15 cellular contexts compared by ENCODE assay signal in the genomic region with DNA sequence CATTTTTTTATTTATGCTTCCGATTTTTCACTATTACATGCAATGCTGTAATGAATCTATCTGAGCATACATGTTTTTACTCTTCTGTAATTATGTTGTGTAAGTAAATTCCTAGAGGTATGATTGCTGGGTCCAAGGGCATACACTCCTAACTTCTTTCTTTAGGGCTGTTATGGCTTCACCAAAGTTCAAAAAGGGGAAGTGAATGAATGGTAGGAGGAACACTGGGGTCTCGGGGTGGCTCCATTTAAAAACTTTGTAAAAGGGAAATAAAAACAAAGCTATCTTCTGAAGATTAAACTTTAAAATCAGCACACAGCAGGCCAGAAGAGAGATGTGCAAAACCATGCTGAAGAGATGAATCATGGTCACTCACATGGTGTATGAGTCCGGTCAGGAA.
DNase-seq lines count a peak whose midpoint lies in the region; ATAC-seq, FAIRE-seq and TF ChIP-seq lines count a peak whose summit lies in the region.
"Had no signal": no experiment of that assay in that cellular context is flagged by ENCODE, and none has a peak within 500 bp of the region (broad histone marks: within the 10 kb centered on the region; RNA-seq: fewer than 3 reads in every experiment).

No MANE protein-coding gene starts in this region.

- peaks cover 12% of the 10 kb centered on the region for H3K9me3 Mint-ChIP-seq in astrocyte (ENCODE audit: unreplicated experiment)

- H3K4me2 ChIP-seq in BLaER1 treated with 17β-estradiol and CSF1 and Interleukin-3, amounts not matched to agents 10 nM and 100 nM: peak overlapping the region in 8 of 11 experiments; percentile 12 to 72 (median 26); a peak in 13 of 22 replicates
- H3K4me2 ChIP-seq in IMR-90 (ENCODE audit: low read depth, low read length) (no peak overlapping the region), astrocyte (ENCODE audit: low read length) (no peak overlapping the region)

- no peak overlapping the region for H3K27ac Mint-ChIP-seq in astrocyte (ENCODE audit: unreplicated experiment)

- TF ChIP-seq RAD21 in IMR-90 (IDR thresholded peaks at IDR 0.05; ENCODE audit: low read length): no peak

- no peaks in the 10 kb centered on the region; a peak in 1 of 4 replicates for H3K79me1 ChIP-seq in IMR-90 (ENCODE audit: low read depth in 1 of 2, low read length in 2 of 2)

- H4K20me1 ChIP-seq in BLaER1 treated with 17β-estradiol and CSF1 and Interleukin-3, amounts not matched to agents 10 nM and 100 nM: peaks cover 0 to 11% (median 0%) of the 10 kb centered on the region in 11 experiments; a peak in 3 of 22 replicates
- no peaks in the 10 kb centered on the region for H4K20me1 ChIP-seq in IMR-90 (ENCODE audit: insufficient read depth, low read length)
- H4K20me1 ChIP-seq in astrocyte (ENCODE audit: insufficient read depth, low read length): no peaks in the 10 kb centered on the region

- FAIRE-seq in astrocyte (lab: Jason Lieb, UNC): no peak
- FAIRE-seq: HepG2 had no signal

- peak overlapping the region in 1 of 2 experiments; percentile 8; a peak in 2 of 4 replicates for H4K8ac ChIP-seq in IMR-90 (ENCODE audit: low read depth in 2 of 2, low read length in 2 of 2)

- H3K27ac ChIP-seq in BLaER1 treated with 17β-estradiol and CSF1 and Interleukin-3, amounts not matched to agents 10 nM and 100 nM: no peak overlapping the region
- H3K27ac ChIP-seq in IMR-90 (ENCODE audit: insufficient read depth, low read length) (no peak overlapping the region), astrocyte (ENCODE audit: low read depth, low read length) (peak overlapping the region; percentile 32), thyroid gland (no peak overlapping the region)
- H3K27ac ChIP-seq: SJCRH30 had no signal

- peaks cover 8% of the 10 kb centered on the region for H3K9me1 ChIP-seq in IMR-90 (ENCODE audit: insufficient read depth, low read length)

- CTCF ChIA-PET in IMR-90 (lab: Yijun Ruan, JAX): no interaction called here

- dilution Hi-C loops in IMR-90 (cut with HindIII; ENCODE audit: low sequenced_read_pairs, unreplicated experiment): no loop called here

- H2AFZ ChIP-seq in IMR-90 (replicated peaks; ENCODE audit: low read length, poor library complexity): peak overlapping the region; percentile 16
- H2AFZ ChIP-seq in astrocyte (ENCODE audit: low read depth, low read length): peak overlapping the region; percentile 19

- no peak overlapping the region for H3K9ac ChIP-seq in BLaER1 treated with 17β-estradiol and CSF1 and Interleukin-3, amounts not matched to agents 10 nM and 100 nM
- H3K9ac ChIP-seq in IMR-90 (ENCODE audit: low read depth, low read length) (no peak overlapping the region), astrocyte (ENCODE audit: low read length) (peak overlapping the region; percentile 4)

- no peaks in the 10 kb centered on the region for H3K79me2 ChIP-seq in astrocyte (ENCODE audit: insufficient read depth, low read length)

- peaks cover 20 to 44% (median 31%) of the 10 kb centered on the region in 10 experiments for H3K4me1 ChIP-seq in BLaER1 treated with 17β-estradiol and CSF1 and Interleukin-3, amounts not matched to agents 10 nM and 100 nM
- H3K4me1 ChIP-seq in IMR-90 (ENCODE audit: control insufficient read depth, insufficient read depth, low read length): peaks cover 6% of the 10 kb centered on the region
- peaks cover 28% of the 10 kb centered on the region for H3K4me1 ChIP-seq in astrocyte (ENCODE audit: insufficient read depth, low read length)
- H3K4me1 ChIP-seq in thyroid gland: peaks cover 0 to 10% of the 10 kb centered on the region in 2 donors
- H3K4me1 ChIP-seq: SJCRH30 had no signal

- H3K36me3 ChIP-seq in BLaER1 treated with 17β-estradiol and CSF1 and Interleukin-3, amounts not matched to agents 10 nM and 100 nM: no peaks in the 10 kb centered on the region
- H3K36me3 ChIP-seq in IMR-90 (ENCODE audit: control insufficient read depth, insufficient read depth, low read length): no peaks in the 10 kb centered on the region
- H3K36me3 ChIP-seq in astrocyte (ENCODE audit: insufficient read depth, low read length): no peaks in the 10 kb centered on the region
- H3K36me3 ChIP-seq in thyroid gland: no peaks in the 10 kb centered on the region

- H3K36me3 Mint-ChIP-seq in astrocyte (ENCODE audit: low read depth, unreplicated experiment): peaks cover 12% of the 10 kb centered on the region
- H3K36me3 Mint-ChIP-seq: CD4-positive, CD25-positive, alpha-beta regulatory T cell had no signal

- no peak overlapping the region for H3K4me3 ChIP-seq in BLaER1 treated with 17β-estradiol and CSF1 and Interleukin-3, amounts not matched to agents 10 nM and 100 nM
- H3K4me3 ChIP-seq in IMR-90 (ENCODE audit: insufficient read depth, low read depth, low read length) (no peak overlapping the region), astrocyte (ENCODE audit: insufficient read depth, low read depth, low read length) (no peak overlapping the region), thyroid gland (replicated peaks in 1 of 3) (no peak overlapping the region)
- H3K4me3 ChIP-seq: SJCRH30 had no signal

- no peak overlapping the region for H4K91ac ChIP-seq in IMR-90 (ENCODE audit: insufficient read depth, low read depth, low read length)

- no peak overlapping the region for H3K4me3 Mint-ChIP-seq in astrocyte (ENCODE audit: unreplicated experiment)

- ATAC-seq in IMR-90 (ENCODE audit: low read depth) (peak; percentile 44; the same call in 1 of the 2 replicates), GM21360 (IDR thresholded peaks at IDR 0.05; ENCODE audit: unreplicated experiment) (no peak)
- ATAC-seq: HepG2 had no signal

- BruUV-seq in IMR-90 (replicated peaks; lab: Mats Ljungman, UMichigan): no TSS peak

- DNase-seq in IMR-90 (peak; percentile 39), NOMO-1 treated with DMSO at 0.1 percent for 48 hours (lab: John Stamatoyannopoulos, UW; ENCODE audit: unreplicated experiment) (peak; percentile 62), astrocyte (ENCODE audit: low read depth) (no peak), thyroid gland (no peak), NCI-H69 (lab: John Stamatoyannopoulos, UW) (no peak)
- no peak for DNase-seq in activated CD4-positive, alpha-beta T cell treated with anti-CD3 and anti-CD28 coated beads for 4 hours
- DNase-seq: CD4-positive, CD25-positive, alpha-beta regulatory T cell; DMS53; NCI-H1092; NCI-H2227 treated with DMSO at 0.1 percent for 48 hours; NCI-H524 treated with DMSO at 0.1 percent for 48 hours; SJCRH30 had no signal

- WGBS in IMR-90 (ENCODE audit: extremely low coverage in 2 of 2, insufficient read length in 1 of 2), 2 experiments: 17% methylated on average over 1 of the region's 3 CpGs; no CpG with 5 or more reads in 1 of the 2 experiments
- 90 to 95% methylated on average over 3 of the region's 3 CpGs for WGBS in thyroid gland, 2 donors

- peaks cover 10% of the 10 kb centered on the region for H3K27me3 Mint-ChIP-seq in astrocyte (ENCODE audit: low read depth, unreplicated experiment)

- peaks cover 0 to 17% (median 15%) of the 10 kb centered on the region in 11 experiments; a peak in 17 of 22 replicates for H3K9me3 ChIP-seq in BLaER1 treated with 17β-estradiol and CSF1 and Interleukin-3, amounts not matched to agents 10 nM and 100 nM (replicated peaks in 1 of 11)
- no peaks in the 10 kb centered on the region for H3K9me3 ChIP-seq in IMR-90 (ENCODE audit: control insufficient read depth, insufficient read depth, low read length)
- no peaks in the 10 kb centered on the region for H3K9me3 ChIP-seq in astrocyte (ENCODE audit: insufficient read depth, low read depth, low read length)
- no peaks in the 10 kb centered on the region for H3K9me3 ChIP-seq in thyroid gland
- H3K9me3 ChIP-seq: SJCRH30 had no signal

- no peak for TF ChIP-seq POLR2A in IMR-90 (IDR thresholded peaks at IDR 0.05; ENCODE audit: low read depth, low read length)
- no peak for TF ChIP-seq POLR2A in thyroid gland (IDR thresholded peaks at IDR 0.05)

- POLR2A ChIA-PET in IMR-90 (lab: Charles Lee; ENCODE audit: unreplicated experiment): no interaction called here

- H3K4me1 Mint-ChIP-seq in astrocyte (ENCODE audit: low read depth, unreplicated experiment): peaks cover 13% of the 10 kb centered on the region

- H3K23ac ChIP-seq in IMR-90 (ENCODE audit: low read depth, low read length): no peak overlapping the region; the same call in 1 of the 2 replicates

- H3K14ac ChIP-seq in IMR-90 (replicated peaks; ENCODE audit: low read depth, low read length): peak overlapping the region; percentile 72; the same call in 1 of the 2 replicates

- peak overlapping the region; percentile 61; the same call in 1 of the 2 replicates for H3K4ac ChIP-seq in IMR-90 (ENCODE audit: low read depth, low read length)

- peaks cover 28 to 43% (median 35%) of the 10 kb centered on the region in 11 experiments for H3K27me3 ChIP-seq in BLaER1 treated with 17β-estradiol and CSF1 and Interleukin-3, amounts not matched to agents 10 nM and 100 nM
- H3K27me3 ChIP-seq in IMR-90 (ENCODE audit: control insufficient read depth, insufficient read depth, low read length) (no peaks in the 10 kb centered on the region), astrocyte (ENCODE audit: insufficient read depth, low read length) (no peaks in the 10 kb centered on the region), thyroid gland (peaks cover 7% of the 10 kb centered on the region)
- H3K27me3 ChIP-seq: SJCRH30 had no signal

- no peak overlapping the region for H2AK9ac ChIP-seq in IMR-90 (replicated peaks; ENCODE audit: low read depth, low read length, poor library complexity)

- in situ Hi-C loops in IMR-90 (cut with MboI; ENCODE audit: low sequenced_read_pairs): no loop called here

- no peak overlapping the region for H2BK20ac ChIP-seq in IMR-90 (ENCODE audit: low read depth, low read length)

- H2BK5ac ChIP-seq in IMR-90 (ENCODE audit: low read depth, low read length, poor library complexity, severe bottlenecking): no peak overlapping the region

- TF ChIP-seq CTCF in IMR-90 (conservative IDR thresholded peaks at IDR 0.05; ENCODE audit: low read depth, low read length): no peak
- no peak for TF ChIP-seq CTCF in astrocyte (IDR thresholded peaks at IDR 0.05; ENCODE audit: insufficient read depth, low read depth, low read length)
- no peak for TF ChIP-seq CTCF in thyroid gland (IDR thresholded peaks at IDR 0.05)

- no peak overlapping the region for H2BK15ac ChIP-seq in IMR-90 (ENCODE audit: low read depth, low read length)

- no peak overlapping the region for H4K5ac ChIP-seq in IMR-90 (ENCODE audit: low read depth, low read length)

- H2BK120ac ChIP-seq in IMR-90 (ENCODE audit: low read depth, low read length): peak overlapping the region; percentile 52

- intact Hi-C loops in IMR-90 (cut with micrococcal nuclease): no loop called here
- intact Hi-C loops in thyroid gland (cut with DNase I): no loop called here

- H3K18ac ChIP-seq in IMR-90 (ENCODE audit: low read depth, low read length): no peak overlapping the region

- H2AK5ac ChIP-seq in IMR-90 (ENCODE audit: low read depth, low read length): no peak overlapping the region; the same call in 1 of the 2 replicates

- no peak overlapping the region for H3K56ac ChIP-seq in IMR-90 (ENCODE audit: extremely low read depth, insufficient read depth, low read length)

TF ChIP-seq in IMR-90, 13 proteins besides CTCF, POLR2A, EP300 and RAD21:
- TF ChIP-seq BHLHE40 (IDR thresholded peaks at IDR 0.05; ENCODE audit: low read depth, low read length) (no peak), FOS (IDR thresholded peaks at IDR 0.05; ENCODE audit: low read depth, low read length) (no peak), RFX5 (IDR thresholded peaks at IDR 0.05; ENCODE audit: low read depth, low read length) (no peak), MAZ (IDR thresholded peaks at IDR 0.05; ENCODE audit: borderline replicate concordance, low read depth, low read length) (no peak)

Comparison
In these comparisons a context has a peak if more than half of its experiments do, and no peak if none do; other contexts are left out.
1. H3K4me2 ChIP-seq: peak in BLaER1 treated with 17β-estradiol and CSF1 and Interleukin-3, amounts not matched to agents 10 nM and 100 nM (8 of 11); none in IMR-90 (single experiment) and astrocyte (single experiment).
2. DNase-seq: peak in IMR-90 (single experiment) and NOMO-1 treated with DMSO at 0.1 percent for 48 hours (single experiment); none in astrocyte (single experiment), thyroid gland (0 of 2), activated CD4-positive, alpha-beta T cell treated with anti-CD3 and anti-CD28 coated beads for 4 hours (0 of 2) and NCI-H69 (single experiment).